ENCODE assay signal across 8 cellular contexts in the genomic region with DNA sequence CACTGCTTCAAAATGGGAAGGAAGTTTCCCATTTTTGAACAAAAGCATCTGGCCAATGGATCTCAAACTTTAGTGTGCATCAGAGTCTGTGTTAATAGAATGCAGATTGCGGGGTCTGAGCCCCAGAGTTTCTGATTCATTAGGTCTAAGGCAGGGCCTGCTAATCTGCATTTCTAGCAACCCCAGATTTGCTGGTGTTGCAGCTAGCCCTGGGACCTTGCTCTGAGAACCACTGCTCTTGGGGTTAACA. TPM values are rescaled to one million over a fixed set of nuclear protein-coding genes. Genes with fewer than 3 reads are reported as not detected.
A peak's percentile ranks its signal among the peaks of the same experiment; 100 is the strongest.
DNase-seq lines count a peak whose midpoint lies in the region; ATAC-seq and TF ChIP-seq lines count a peak whose summit lies in the region.

No MANE protein-coding gene starts in this region.

- H3K36me3 Mint-ChIP-seq in T-helper 17 cell (ENCODE audit: low read depth) = no peaks in the 10 kb centered on the region
- no peaks in the 10 kb centered on the region for H3K36me3 Mint-ChIP-seq in nephron (ENCODE audit: low read depth)

- DNase-seq in T-helper 17 cell (no peak), NCI-H2029 treated with DMSO at 0.1 percent for 48 hours (lab: John Stamatoyannopoulos, UW) (no peak), NCI-H446 treated with DMSO at 0.1 percent for 48 hours (lab: John Stamatoyannopoulos, UW) (no peak), SK-N-DZ (ENCODE audit: low spot score) (no peak)
- DNase-seq in activated CD8-positive, alpha-beta memory T cell treated with anti-CD3 and anti-CD28 coated beads for 24 hours = no peak

- peak; percentile 15 for ATAC-seq in GM21723 (IDR thresholded peaks at IDR 0.05; ENCODE audit: unreplicated experiment)
- ATAC-seq in T-helper 17 cell = peak; percentile 37

- H3K27me3 Mint-ChIP-seq in T-helper 17 cell (no peaks in the 10 kb centered on the region), nephron (ENCODE audit: low read depth) (peaks cover 15% of the 10 kb centered on the region)

- no peaks in the 10 kb centered on the region for H3K9me3 ChIP-seq in T-helper 17 cell (ENCODE audit: control insufficient read depth, low read length, poor library complexity, severe bottlenecking)

- peak overlapping the region; percentile 0; the same call in 1 of the 2 replicates for H3K4me3 ChIP-seq in GM08714 (ENCODE audit: low read length)

- H3K9me3 Mint-ChIP-seq in nephron = peaks cover 3% of the 10 kb centered on the region

- H3K4me1 Mint-ChIP-seq in T-helper 17 cell (peaks cover 42% of the 10 kb centered on the region), nephron (peaks cover 26% of the 10 kb centered on the region)

- peak overlapping the region; percentile 100 for H3K27ac Mint-ChIP-seq in T-helper 17 cell
- H3K27ac Mint-ChIP-seq in nephron = peak overlapping the region in 2 of 3 experiments; percentile 57 to 87

- no peak for TF ChIP-seq CTCF in nephron (IDR thresholded peaks at IDR 0.05; ENCODE audit: unreplicated experiment in 3 of 3)

- H3K4me3 Mint-ChIP-seq in T-helper 17 cell (no peak overlapping the region), nephron (no peak overlapping the region)

RNA-seq across cellular contexts. Expression of gene USP3, which starts 30.7 kb away (rescaled TPM):
- total RNA-seq in T-helper 17 cell = 100 to 1,000 TPM; 219 to 288 TPM
- polyA plus RNA-seq in SK-N-DZ (2014; cell fraction: cytosol; rRNA removed) = 39.4 and 44.9 TPM in 2 replicates
- polyA plus RNA-seq in SK-N-DZ (2014; cell fraction: nucleus; rRNA removed) = 66.3 and 91.6 TPM in 2 replicates
